ENCODE assay signal across 1 cellular context in genomic region chr6:31709157-31709556, GRCh38.
TF ChIP-seq lines count a peak whose summit lies in the region.

No MANE protein-coding gene starts in this region.

TF ChIP-seq in K562, 482 proteins besides CTCF, POLR2A, EP300 and RAD21:
- peak; percentile 74 for TF ChIP-seq CEBPB (tag; IDR thresholded peaks at IDR 0.05)
